Comparison of ENCODE assay signal across 21 cellular contexts in genomic region chr5:169970334-169970733, GRCh38. TPM values are rescaled to one million over a fixed set of nuclear protein-coding genes. Genes with fewer than 3 reads are reported as not detected.
DNase-seq lines count a peak whose midpoint lies in the region; ATAC-seq, FAIRE-seq and TF ChIP-seq lines count a peak whose summit lies in the region.
"Had no signal": no experiment of that assay in that cellular context is flagged by ENCODE, and none has a peak within 500 bp of the region (broad histone marks: within the 10 kb centered on the region; RNA-seq: fewer than 3 reads in every experiment).

No MANE protein-coding gene starts in this region.

- H3K36me3 ChIP-seq in mammary epithelial cell (ENCODE audit: insufficient read depth, low read length), result no peaks in the 10 kb centered on the region
- H3K36me3 ChIP-seq: ascending aorta, pancreas, thoracic aorta had no signal

- TF ChIP-seq CTCF in mammary epithelial cell (conservative IDR thresholded peaks at IDR 0.05 in 1 of 2, IDR thresholded peaks at IDR 0.05 in 1 of 2; ENCODE audit: extremely low read depth in 1 of 2, insufficient read depth in 1 of 2, low read depth in 1 of 2, low read length in 2 of 2) (no peak), MCF 10A (IDR thresholded peaks at IDR 0.05; ENCODE audit: unreplicated experiment) (no peak)

- no peak overlapping the region for H3K4me3 Mint-ChIP-seq in MCF 10A (ENCODE audit: unreplicated experiment)
- no peak overlapping the region for H3K4me3 Mint-ChIP-seq in T-helper 17 cell
- no peak overlapping the region for H3K4me3 Mint-ChIP-seq in stimulated activated naive CD8-positive, alpha-beta T cell treated with anti-CD3 and anti-CD28 coated beads, Interleukin-15, amount 100 ng/mL, for 72 hours
- H3K4me3 Mint-ChIP-seq: activated T-cell treated with anti-CD3 and anti-CD28 coated beads, Interleukin-2, amount 50 U/mL, for 72 hours had no signal

- POLR2A ChIA-PET in MCF 10A (lab: Yijun Ruan, JAX), result interaction anchor here (1.4 kb wide), 1 partner anchor 254 kb away, joined by 4 read pairs; no protein-coding TSS in a partner anchor

- CTCF ChIA-PET in mammary epithelial cell (lab: Charles Lee; ENCODE audit: low non-redundant PET) (interaction anchor here (0.6 kb wide), 1 partner anchor 55 kb away, joined by 3 read pairs; no protein-coding TSS in a partner anchor), MCF 10A (lab: Yijun Ruan, JAX) (interaction anchor here (0.8 to 2.6 kb wide), 4 partner anchors 10 to 268 kb away, joined by 3 to 39 read pairs (median 10); partner anchors contain the start of gene INSYN2B)

- H4K20me1 ChIP-seq in mammary epithelial cell (ENCODE audit: insufficient read depth, low read length), result no peaks in the 10 kb centered on the region

- dilution Hi-C loops in mammary epithelial cell (cut with HindIII; ENCODE audit: low sequenced_read_pairs), result no loop called here

- H3K4me1 ChIP-seq in mammary epithelial cell (ENCODE audit: insufficient read depth, low read length), result peaks cover 30% of the 10 kb centered on the region
- H3K4me1 ChIP-seq: ascending aorta, pancreas had no signal

- H3K4me3 ChIP-seq in mammary epithelial cell (replicated peaks in 1 of 3; ENCODE audit: insufficient read depth in 1 of 3, low read depth in 2 of 3, low read length in 3 of 3), result no peak overlapping the region
- H3K4me3 ChIP-seq: ascending aorta, dorsolateral prefrontal cortex, pancreas, thoracic aorta had no signal

- H2AFZ ChIP-seq in mammary epithelial cell (ENCODE audit: low read depth, low read length), result no peak overlapping the region

- peaks cover 11% of the 10 kb centered on the region for H3K36me3 Mint-ChIP-seq in MCF 10A (ENCODE audit: insufficient read depth, unreplicated experiment)
- peaks cover 6% of the 10 kb centered on the region for H3K36me3 Mint-ChIP-seq in T-helper 17 cell (ENCODE audit: low read depth)

- H3K4me1 Mint-ChIP-seq in MCF 10A (ENCODE audit: insufficient read depth, unreplicated experiment) (peaks cover 15% of the 10 kb centered on the region), T-helper 17 cell (peaks cover 30% of the 10 kb centered on the region)
- no peaks in the 10 kb centered on the region for H3K4me1 Mint-ChIP-seq in stimulated activated naive CD8-positive, alpha-beta T cell treated with anti-CD3 and anti-CD28 coated beads, Interleukin-15, amount 100 ng/mL, for 72 hours

- no peak overlapping the region for H3K4me2 ChIP-seq in mammary epithelial cell (ENCODE audit: insufficient read depth, low read depth, low read length)
- H3K4me2 ChIP-seq: KMS-11 had no signal

- no peaks in the 10 kb centered on the region for H3K9me3 ChIP-seq in mammary epithelial cell (replicated peaks; ENCODE audit: insufficient read depth, low read length)
- H3K9me3 ChIP-seq in T-helper 17 cell (ENCODE audit: control insufficient read depth, low read length, poor library complexity, severe bottlenecking), result no peaks in the 10 kb centered on the region
- H3K9me3 ChIP-seq: ascending aorta, pancreas, thoracic aorta had no signal

- H3K27ac Mint-ChIP-seq in MCF 10A (ENCODE audit: low read depth, unreplicated experiment) (no peak overlapping the region), T-helper 17 cell (peak overlapping the region; percentile 89)
- H3K27ac Mint-ChIP-seq in stimulated activated naive CD8-positive, alpha-beta T cell treated with anti-CD3 and anti-CD28 coated beads, Interleukin-15, amount 100 ng/mL, for 72 hours, result no peak overlapping the region
- H3K27ac Mint-ChIP-seq: activated T-cell treated with anti-CD3 and anti-CD28 coated beads, Interleukin-2, amount 50 U/mL, for 72 hours had no signal

- H3K27me3 Mint-ChIP-seq in MCF 10A (ENCODE audit: insufficient read depth, unreplicated experiment) (no peaks in the 10 kb centered on the region), T-helper 17 cell (no peaks in the 10 kb centered on the region)
- H3K27me3 Mint-ChIP-seq in stimulated activated naive CD8-positive, alpha-beta T cell treated with anti-CD3 and anti-CD28 coated beads, Interleukin-15, amount 100 ng/mL, for 72 hours, result no peaks in the 10 kb centered on the region

- H3K9ac ChIP-seq in mammary epithelial cell (ENCODE audit: insufficient read depth, low read length), result no peak overlapping the region
- H3K9ac ChIP-seq: KMS-11 had no signal

- FAIRE-seq in GM12891 (lab: Jason Lieb, UNC), result no peak
- FAIRE-seq: D721Med, pancreas had no signal

- intact Hi-C loops in mammary epithelial cell (cut with micrococcal nuclease), result no loop called here
- intact Hi-C loops in MCF 10A (cut with micrococcal nuclease), result no loop called here

- peaks cover 56% of the 10 kb centered on the region for H3K79me2 ChIP-seq in mammary epithelial cell (ENCODE audit: insufficient read depth, low read length)

- DNase-seq in mammary epithelial cell (no peak), MCF 10A (ENCODE audit: unreplicated experiment) (no peak), T-helper 17 cell (no peak), GF-D8 (lab: John Stamatoyannopoulos, UW) (no peak), GM12891 (ENCODE audit: insufficient read length, low spot score) (no peak)
- no peak for DNase-seq in stimulated activated naive CD8-positive, alpha-beta T cell treated with anti-CD3 and anti-CD28 coated beads, Interleukin-15, amount 100 ng/mL, for 72 hours
- DNase-seq in activated CD4-positive, alpha-beta T cell treated with anti-CD3 and anti-CD28 coated beads, Interleukin-2, amount 50 U/mL, for 4 hours, result no peak
- DNase-seq: activated CD4-positive, alpha-beta T cell treated with anti-CD3 and anti-CD28 coated beads for 4 hours; activated T-cell treated with anti-CD3 and anti-CD28 coated beads, Interleukin-2, amount 50 U/mL, for 72 hours; dorsolateral prefrontal cortex; foreskin melanocyte; H7; NCI-H146; NCI-H510A; pancreas had no signal

- no peak for TF ChIP-seq POLR2A in GM12891 (IDR thresholded peaks at IDR 0.05; ENCODE audit: low read depth, low read length)

- H3K27me3 ChIP-seq in mammary epithelial cell (ENCODE audit: insufficient read depth, low read length), result no peaks in the 10 kb centered on the region
- H3K27me3 ChIP-seq: ascending aorta, pancreas had no signal

- peak; percentile 72 for ATAC-seq in HG02798 (IDR thresholded peaks at IDR 0.05; ENCODE audit: poor library complexity, unreplicated experiment)
- ATAC-seq in T-helper 17 cell, result no peak
- no peak for ATAC-seq in stimulated activated naive CD8-positive, alpha-beta T cell treated with anti-CD3 and anti-CD28 coated beads, Interleukin-15, amount 100 ng/mL, for 72 hours

- in situ Hi-C loops in mammary epithelial cell (cut with MboI; ENCODE audit: low sequenced_read_pairs in 2 of 2), result no loop called here

- peak overlapping the region; percentile 92 for H3K27ac ChIP-seq in mammary epithelial cell (ENCODE audit: insufficient read depth, low read depth, low read length)
- H3K27ac ChIP-seq: ascending aorta, dorsolateral prefrontal cortex, KMS-11, pancreas, thoracic aorta had no signal

- no TSS peak for BruUV-seq in mammary epithelial cell (replicated peaks; lab: Mats Ljungman, UMichigan)
- BruUV-seq in MCF 10A (replicated peaks; lab: Mats Ljungman, UMichigan), result no TSS peak

- H3K9me3 Mint-ChIP-seq in MCF 10A (ENCODE audit: unreplicated experiment), result no peaks in the 10 kb centered on the region
- H3K9me3 Mint-ChIP-seq in stimulated activated naive CD8-positive, alpha-beta T cell treated with anti-CD3 and anti-CD28 coated beads, Interleukin-15, amount 100 ng/mL, for 72 hours, result no peaks in the 10 kb centered on the region
- H3K9me3 Mint-ChIP-seq: activated T-cell treated with anti-CD3 and anti-CD28 coated beads, Interleukin-2, amount 50 U/mL, for 72 hours had no signal

TF ChIP-seq in GM12891, 5 proteins besides CTCF, POLR2A, EP300 and RAD21:
- TF ChIP-seq POLR2AphosphoS5 (IDR thresholded peaks at IDR 0.05; ENCODE audit: low read depth, low read length) (no peak), TAF1 (IDR thresholded peaks at IDR 0.05; ENCODE audit: low read depth, low read length) (no peak), POU2F2 (IDR thresholded peaks at IDR 0.05; ENCODE audit: low read depth, low read length) (no peak), PAX5 (IDR thresholded peaks at IDR 0.05; ENCODE audit: insufficient read depth, low read length, severe bottlenecking) (no peak)

RNA-seq across cellular contexts. Expression of gene INSYN2B, which starts 10.0 kb away (rescaled TPM):
- 1 to 10 TPM; 2.0 to 8.7 TPM for total RNA-seq in mammary epithelial cell
- 13.1 TPM for polyA plus RNA-seq in mammary epithelial cell
- polyA minus RNA-seq in mammary epithelial cell, result 7.4 TPM
- 0.19 and 0.49 TPM in 2 replicates for total RNA-seq in MCF 10A (2022)
- total RNA-seq in T-helper 17 cell, result not detected
- polyA plus RNA-seq in GM12891 (2012; ENCODE audit: low read depth, missing spikeins), result 0.06 TPM
- total RNA-seq: activated T-cell treated with anti-CD3 and anti-CD28 coated beads, Interleukin-2, amount 50 U/mL, for 72 hours; ascending aorta; H7; pancreas; T-helper 2 cell treated with Interferon-gamma antibody and Interleukin-4, amounts not matched to agents 100 ng/mL and 5 ng/mL, for 36 hours had no signal
